Comparison of ENCODE assay signal across 18 cellular contexts in genomic region chr13:99224019-99224418, GRCh38. TPM values are rescaled to one million over a fixed set of nuclear protein-coding genes. Genes with fewer than 3 reads are reported as not detected.
DNase-seq lines count a peak whose midpoint lies in the region; ATAC-seq, FAIRE-seq and TF ChIP-seq lines count a peak whose summit lies in the region.
"Had no signal": no experiment of that assay in that cellular context is flagged by ENCODE, and none has a peak within 500 bp of the region (broad histone marks: within the 10 kb centered on the region; RNA-seq: fewer than 3 reads in every experiment).

No MANE protein-coding gene starts in this region.

- H3K27ac Mint-ChIP-seq in CD4-positive, CD25-positive, alpha-beta regulatory T cell: peak overlapping the region; percentile 21 to 72 (median 59)
- H3K27ac Mint-ChIP-seq in immature natural killer cell: peak overlapping the region; percentile 76 to 93 (median 86)

- peaks cover 57 to 89% (median 78%) of the 10 kb centered on the region in 4 donors for H3K4me1 Mint-ChIP-seq in CD4-positive, CD25-positive, alpha-beta regulatory T cell
- peaks cover 94 to 98% of the 10 kb centered on the region in 2 donors for H3K4me1 Mint-ChIP-seq in immature natural killer cell

- TF ChIP-seq POLR2A in H54 (IDR thresholded peaks at IDR 0.05; ENCODE audit: low read depth, low read length) (no peak), breast epithelium (IDR thresholded peaks at IDR 0.05) (no peak)

- no peaks in the 10 kb centered on the region for H3K27me3 Mint-ChIP-seq in CD4-positive, CD25-positive, alpha-beta regulatory T cell
- peaks cover 0 to 3% (median 2%) of the 10 kb centered on the region in 3 donors for H3K27me3 Mint-ChIP-seq in immature natural killer cell (ENCODE audit: low read depth in 3 of 3)

- ATAC-seq in CD4-positive, CD25-positive, alpha-beta regulatory T cell (ENCODE audit: low read depth in 2 of 2): no peak
- ATAC-seq: left lung had no signal

- DNase-seq in CD4-positive, CD25-positive, alpha-beta regulatory T cell: no peak
- DNase-seq in H54 (ENCODE audit: insufficient read length, low spot score): no peak
- no peak for DNase-seq in SK-N-MC (ENCODE audit: low read depth, low spot score)
- DNase-seq in immature natural killer cell: no peak
- DNase-seq in NCI-H526 (lab: John Stamatoyannopoulos, UW): no peak
- DNase-seq in ureter (ENCODE audit: low spot score): no peak
- DNase-seq in cerebellar cortex (ENCODE audit: low spot score): no peak
- no peak for DNase-seq in breast epithelium (ENCODE audit: low spot score in 2 of 2)
- DNase-seq: activated CD8-positive, alpha-beta memory T cell treated with anti-CD3 and anti-CD28 coated beads, Interleukin-2, amount 50 U/mL, for 4 hours; anterior cingulate cortex; C1 segment of cervical spinal cord; left lung; NCI-H2107; NK-92 treated with Interleukin-12 subunit alpha and Interleukin-12 subunit beta, amount 100 ng/mL, for 24 hours; transverse colon had no signal

- FAIRE-seq in H54 (lab: Jason Lieb, UNC): peak; percentile 91
- FAIRE-seq: TTC549 had no signal

- H3K36me3 ChIP-seq in CD4-positive, CD25-positive, alpha-beta regulatory T cell (ENCODE audit: control insufficient read depth, insufficient read depth, low read length): peaks cover 4% of the 10 kb centered on the region
- H3K36me3 ChIP-seq in SK-N-MC (ENCODE audit: insufficient read depth, low read length): peaks cover 12% of the 10 kb centered on the region
- H3K36me3 ChIP-seq in breast epithelium: no peaks in the 10 kb centered on the region
- H3K36me3 ChIP-seq: left lung, transverse colon had no signal

- no peak for TF ChIP-seq CTCF in breast epithelium (IDR thresholded peaks at IDR 0.05)

- no peak overlapping the region for H3K9ac ChIP-seq in SK-N-MC (ENCODE audit: insufficient read length)

- no peaks in the 10 kb centered on the region for H3K9me3 ChIP-seq in CD4-positive, CD25-positive, alpha-beta regulatory T cell (ENCODE audit: control insufficient read depth in 2 of 2, low read length in 2 of 2)
- H3K9me3 ChIP-seq in SK-N-MC (ENCODE audit: low read depth, low read length) (no peaks in the 10 kb centered on the region), breast epithelium (no peaks in the 10 kb centered on the region)
- H3K9me3 ChIP-seq: left lung, SJSA1, transverse colon had no signal

- intact Hi-C loops in breast epithelium (cut with DNase I; ENCODE audit: low total_unique reads): no loop called here

- H3K4me1 ChIP-seq in CD4-positive, CD25-positive, alpha-beta regulatory T cell (ENCODE audit: control insufficient read depth, insufficient read depth, low read length, poor library complexity, severe bottlenecking): peaks cover 58% of the 10 kb centered on the region
- no peaks in the 10 kb centered on the region for H3K4me1 ChIP-seq in breast epithelium

- no peaks in the 10 kb centered on the region for H3K9me3 Mint-ChIP-seq in CD4-positive, CD25-positive, alpha-beta regulatory T cell
- no peaks in the 10 kb centered on the region for H3K9me3 Mint-ChIP-seq in immature natural killer cell

- H3K27me3 ChIP-seq in CD4-positive, CD25-positive, alpha-beta regulatory T cell (ENCODE audit: control insufficient read depth, insufficient read depth, low read length): no peaks in the 10 kb centered on the region
- no peaks in the 10 kb centered on the region for H3K27me3 ChIP-seq in breast epithelium
- H3K27me3 ChIP-seq: left lung, SJSA1, transverse colon had no signal

- peaks cover 46% of the 10 kb centered on the region for H3K36me3 Mint-ChIP-seq in CD4-positive, CD25-positive, alpha-beta regulatory T cell
- H3K36me3 Mint-ChIP-seq in immature natural killer cell: no peaks in the 10 kb centered on the region

- H3K4me3 Mint-ChIP-seq in CD4-positive, CD25-positive, alpha-beta regulatory T cell: peak overlapping the region in 3 of 4 donors; percentile 44 to 61 (median 50)
- peak overlapping the region; percentile 56 to 68 (median 67) for H3K4me3 Mint-ChIP-seq in immature natural killer cell

- peak overlapping the region; percentile 33 for H3K27ac ChIP-seq in CD4-positive, CD25-positive, alpha-beta regulatory T cell (ENCODE audit: insufficient read depth, low read length, poor library complexity, severe bottlenecking)
- H3K27ac ChIP-seq in SK-N-MC (peak overlapping the region; percentile 28; the same call in 1 of the 2 replicates), breast epithelium (no peak overlapping the region)
- H3K27ac ChIP-seq: SJSA1 had no signal

- peak overlapping the region; percentile 22 for H3K4me3 ChIP-seq in CD4-positive, CD25-positive, alpha-beta regulatory T cell (ENCODE audit: low read depth, low read length)
- H3K4me3 ChIP-seq in SK-N-MC: no peak overlapping the region
- H3K4me3 ChIP-seq in breast epithelium: no peak overlapping the region
- H3K4me3 ChIP-seq: left lung, SJSA1, transverse colon had no signal

RNA-seq across cellular contexts. Expression of gene UBAC2, which starts 23.4 kb away (rescaled TPM):
- total RNA-seq in CD4-positive, CD25-positive, alpha-beta regulatory T cell: 62.8 TPM
- polyA plus RNA-seq in CD4-positive, CD25-positive, alpha-beta regulatory T cell: 100 to 1,000 TPM; 101 to 122 (median 105) TPM
- 100 to 1,000 TPM; 114 to 130 (median 115) TPM for polyA plus RNA-seq in immature natural killer cell
- total RNA-seq in ureter (55.9 TPM), breast epithelium (10 to 100 TPM; 64.6 to 72.8 (median 65.1) TPM)

RNA-seq across cellular contexts. Expression of gene GPR18, which starts 34.2 kb away (rescaled TPM):
- total RNA-seq in CD4-positive, CD25-positive, alpha-beta regulatory T cell: 8.6 TPM
- 10 to 100 TPM in 2 of 4 donors, 1 to 10 TPM in 2; 6.1 to 22.6 (median 10.5) TPM for polyA plus RNA-seq in CD4-positive, CD25-positive, alpha-beta regulatory T cell
- 10 to 100 TPM; 10.1 to 30.0 (median 21.1) TPM for polyA plus RNA-seq in immature natural killer cell
- total RNA-seq in ureter (0.26 TPM), breast epithelium (under 1 TPM in 1 of 3 donors, not detected in 2; 0.32 TPM)
- total RNA-seq: fibroblast of lung, SJSA1 had no signal
- polyA plus RNA-seq: fibroblast of lung had no signal

Comparison
In these comparisons a context has a peak if more than half of its experiments do, and no peak if none do; other contexts are left out.
1. H3K27ac ChIP-seq: peak in CD4-positive, CD25-positive, alpha-beta regulatory T cell (single experiment) and SK-N-MC (single experiment); none in breast epithelium (0 of 2).